Comparison of ENCODE assay signal across 8 cellular contexts in the genomic region with DNA sequence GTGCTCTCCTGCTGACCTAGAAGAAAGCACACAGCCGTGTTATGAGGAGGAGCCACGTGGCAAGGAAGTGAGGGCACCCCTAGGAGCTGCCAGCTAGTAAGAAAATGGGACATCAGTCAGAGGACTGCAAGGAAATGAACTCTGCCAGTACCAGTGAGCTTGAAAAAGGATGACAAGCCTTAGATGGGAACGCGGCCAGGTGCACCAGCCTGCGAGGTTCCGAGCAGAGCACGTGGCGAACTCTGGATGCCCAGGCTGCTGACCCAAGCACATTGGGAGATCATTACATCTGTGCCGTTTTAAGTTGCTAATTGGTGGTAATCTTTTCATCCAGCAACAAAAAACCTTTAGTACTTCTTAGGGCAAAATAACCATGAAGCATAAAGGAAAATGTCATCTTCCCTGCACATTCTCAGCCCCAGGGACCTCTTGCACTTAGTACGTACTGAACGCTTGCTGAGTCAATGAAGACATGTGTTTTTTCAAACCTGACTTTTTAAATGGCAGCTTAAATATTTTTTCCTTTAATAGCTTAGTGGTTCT.
DNase-seq lines count a peak whose midpoint lies in the region; ATAC-seq and TF ChIP-seq lines count a peak whose summit lies in the region.

No MANE protein-coding gene starts in this region.

- no peaks in the 10 kb centered on the region for H3K27me3 ChIP-seq in heart left ventricle

- H3K4me3 ChIP-seq in heart left ventricle: peak overlapping the region in 2 of 12 donors; percentile 1 to 14
- no peak overlapping the region for H3K4me3 ChIP-seq in skin epidermis

- DNase-seq in activated T-helper 1 cell treated with anti-CD3 and anti-CD28 coated beads, Interleukin-12 subunit alpha, Interleukin-12 subunit beta, Interleukin-2, Interleukin-4 antibody, amounts not matched to agents 30 ng/mL and 10 ng/mL and 1 ng/mL, durations not matched to agents 14 hours and 24 hours and 36 hours (ENCODE audit: low spot score): no peak
- DNase-seq in heart left ventricle: peak in 3 of 5 donors; percentile 49 to 64 (median 59)
- no peak for DNase-seq in NOMO-1 treated with DMSO at 0.1 percent for 48 hours (lab: John Stamatoyannopoulos, UW; ENCODE audit: unreplicated experiment)
- no peak for DNase-seq in effector CD4-positive, alpha-beta T cell
- no peak for DNase-seq in GF-D8 (lab: John Stamatoyannopoulos, UW)

- H3K27ac ChIP-seq in heart left ventricle (peak overlapping the region; percentile 20 to 98 (median 84)), skin epidermis (peak overlapping the region in 20 of 21 experiments; percentile 68 to 92 (median 83))

- H3K36me3 ChIP-seq in heart left ventricle: peaks cover 0 to 5% (median 0%) of the 10 kb centered on the region in 9 donors

- 37 to 57% (median 50%) methylated on average over 11 of the region's 11 CpGs for WGBS in heart left ventricle, 4 donors

- H3K27me3 Mint-ChIP-seq in activated T-helper 1 cell treated with anti-CD3 and anti-CD28 coated beads, Interleukin-12 subunit alpha, Interleukin-12 subunit beta, Interleukin-2, Interleukin-4 antibody, amounts not matched to agents 30 ng/mL and 10 ng/mL and 1 ng/mL, durations not matched to agents 14 hours and 24 hours and 36 hours (ENCODE audit: insufficient read depth): no peaks in the 10 kb centered on the region

- H3K4me1 ChIP-seq in heart left ventricle: peaks cover 16 to 60% (median 51%) of the 10 kb centered on the region in 12 donors

- H3K9me3 Mint-ChIP-seq in activated T-helper 1 cell treated with anti-CD3 and anti-CD28 coated beads, Interleukin-12 subunit alpha, Interleukin-12 subunit beta, Interleukin-2, Interleukin-4 antibody, amounts not matched to agents 30 ng/mL and 10 ng/mL and 1 ng/mL, durations not matched to agents 14 hours and 24 hours and 36 hours: peaks cover 9% of the 10 kb centered on the region

- intact Hi-C loops in activated T-helper 1 cell treated with anti-CD3 and anti-CD28 coated beads, Interleukin-12 subunit alpha, Interleukin-12 subunit beta, Interleukin-2, Interleukin-4 antibody, amounts not matched to agents 30 ng/mL and 10 ng/mL and 1 ng/mL, durations not matched to agents 14 hours and 24 hours and 36 hours (cut with micrococcal nuclease): loop anchor here (5.0 kb wide), 2 partner anchors 230 to 350 kb away; no protein-coding TSS in a partner anchor
- intact Hi-C loops in heart left ventricle (cut with DNase I): loop anchor here in 1 of 10 donors (10.0 kb wide), 1 partner anchor 67 kb away; no protein-coding TSS in a partner anchor

- H3K36me3 Mint-ChIP-seq in activated T-helper 1 cell treated with anti-CD3 and anti-CD28 coated beads, Interleukin-12 subunit alpha, Interleukin-12 subunit beta, Interleukin-2, Interleukin-4 antibody, amounts not matched to agents 30 ng/mL and 10 ng/mL and 1 ng/mL, durations not matched to agents 14 hours and 24 hours and 36 hours (ENCODE audit: low read depth): peaks cover 38% of the 10 kb centered on the region

- TF ChIP-seq POLR2A in heart left ventricle (IDR thresholded peaks at IDR 0.05): no peak

- H3K4me1 Mint-ChIP-seq in activated T-helper 1 cell treated with anti-CD3 and anti-CD28 coated beads, Interleukin-12 subunit alpha, Interleukin-12 subunit beta, Interleukin-2, Interleukin-4 antibody, amounts not matched to agents 30 ng/mL and 10 ng/mL and 1 ng/mL, durations not matched to agents 14 hours and 24 hours and 36 hours (ENCODE audit: low read depth): peaks cover 63% of the 10 kb centered on the region

- peaks cover 0 to 6% (median 0%) of the 10 kb centered on the region in 12 donors for H3K9me3 ChIP-seq in heart left ventricle

- H3K4me3 Mint-ChIP-seq in activated T-helper 1 cell treated with anti-CD3 and anti-CD28 coated beads, Interleukin-12 subunit alpha, Interleukin-12 subunit beta, Interleukin-2, Interleukin-4 antibody, amounts not matched to agents 30 ng/mL and 10 ng/mL and 1 ng/mL, durations not matched to agents 14 hours and 24 hours and 36 hours: peak overlapping the region; percentile 59

- peak overlapping the region; percentile 95 for H3K27ac Mint-ChIP-seq in activated T-helper 1 cell treated with anti-CD3 and anti-CD28 coated beads, Interleukin-12 subunit alpha, Interleukin-12 subunit beta, Interleukin-2, Interleukin-4 antibody, amounts not matched to agents 30 ng/mL and 10 ng/mL and 1 ng/mL, durations not matched to agents 14 hours and 24 hours and 36 hours

- ATAC-seq in GM18511 (IDR thresholded peaks at IDR 0.05; ENCODE audit: unreplicated experiment) (peak; percentile 14), HG03439 (IDR thresholded peaks at IDR 0.05; ENCODE audit: unreplicated experiment) (peak; percentile 14), heart left ventricle (peak in 2 of 4 donors; percentile 7 to 11)

- TF ChIP-seq CTCF in heart left ventricle (IDR thresholded peaks at IDR 0.05): no peak

Comparison
In these comparisons a context has a peak if more than half of its experiments do, and no peak if none do; other contexts are left out.
1. DNase-seq: peak in heart left ventricle (3 of 5); none in activated T-helper 1 cell treated with anti-CD3 and anti-CD28 coated beads, Interleukin-12 subunit alpha, Interleukin-12 subunit beta, Interleukin-2, Interleukin-4 antibody, amounts not matched to agents 30 ng/mL and 10 ng/mL and 1 ng/mL, durations not matched to agents 14 hours and 24 hours and 36 hours (single experiment), NOMO-1 treated with DMSO at 0.1 percent for 48 hours (single experiment), effector CD4-positive, alpha-beta T cell (single experiment) and GF-D8 (single experiment).